Comparison of ENCODE assay signal across 12 cellular contexts in the genomic region with DNA sequence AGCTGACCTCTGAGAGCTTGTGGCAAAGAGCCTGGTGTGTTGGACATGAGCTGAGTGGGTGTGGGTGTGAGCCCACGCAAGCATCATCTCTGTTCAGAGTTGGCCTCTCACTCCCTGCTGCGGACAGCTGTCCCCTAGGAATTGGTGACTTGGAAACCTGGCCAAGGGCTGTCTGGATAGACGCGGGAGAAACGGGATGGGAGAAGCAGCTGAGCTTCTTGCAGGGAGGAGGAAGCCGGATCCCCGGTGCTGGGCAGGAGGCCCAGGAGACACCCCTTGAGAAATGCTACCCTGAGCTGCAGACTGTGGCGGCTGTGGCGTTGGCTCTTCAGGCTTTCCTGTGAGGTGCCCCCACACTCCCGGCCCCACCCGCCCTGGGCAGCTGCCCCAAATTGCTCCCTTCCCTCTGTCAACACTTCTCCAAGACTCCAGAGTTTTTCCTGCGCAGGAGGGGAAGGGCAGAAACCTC.
A peak's percentile ranks its signal among the peaks of the same experiment; 100 is the strongest.
DNase-seq lines count a peak whose midpoint lies in the region; ATAC-seq and TF ChIP-seq lines count a peak whose summit lies in the region.
"Had no signal": no experiment of that assay in that cellular context is flagged by ENCODE, and none has a peak within 500 bp of the region (broad histone marks: within the 10 kb centered on the region; RNA-seq: fewer than 3 reads in every experiment).

No MANE protein-coding gene starts in this region.

- intact Hi-C loops in esophagus squamous epithelium (cut with DNase I): no loop called here
- intact Hi-C loops in tibial artery (cut with DNase I; ENCODE audit: low total_unique reads): no loop called here
- intact Hi-C loops in CD14-positive monocyte (cut with micrococcal nuclease): no loop called here

- no peak for TF ChIP-seq POLR2A in Peyer's patch (IDR thresholded peaks at IDR 0.05)
- no peak for TF ChIP-seq POLR2A in esophagus squamous epithelium (IDR thresholded peaks at IDR 0.05)

- H3K4me1 Mint-ChIP-seq in CD14-positive monocyte: peaks cover 36% of the 10 kb centered on the region
- H3K4me1 Mint-ChIP-seq: activated naive CD8-positive, alpha-beta T cell treated with anti-CD3 and anti-CD28 coated beads for 36 hours had no signal

- peak overlapping the region in 1 of 7 donors; percentile 22 for H3K27ac Mint-ChIP-seq in CD14-positive monocyte
- H3K27ac Mint-ChIP-seq: activated naive CD8-positive, alpha-beta T cell treated with anti-CD3 and anti-CD28 coated beads for 36 hours had no signal

- H3K4me3 ChIP-seq in Peyer's patch (no peak overlapping the region), esophagus squamous epithelium (peak overlapping the region in 1 of 4 donors; percentile 35), muscle layer of duodenum (ENCODE audit: low read depth in 1 of 2, low read length in 2 of 2) (peak overlapping the region in 1 of 2 donors; percentile 0), tibial artery (peak overlapping the region; percentile 17 to 22)

- peaks cover 0 to 24% (median 0%) of the 10 kb centered on the region in 4 donors for H3K4me1 ChIP-seq in Peyer's patch
- peaks cover 19 to 63% (median 23%) of the 10 kb centered on the region in 3 donors for H3K4me1 ChIP-seq in esophagus squamous epithelium
- peaks cover 5 to 59% of the 10 kb centered on the region in 2 donors for H3K4me1 ChIP-seq in muscle layer of duodenum (ENCODE audit: control insufficient read depth in 1 of 2, insufficient read depth in 2 of 2, low read length in 2 of 2)
- H3K4me1 ChIP-seq in tibial artery: peaks cover 0 to 55% (median 35%) of the 10 kb centered on the region in 4 donors

- ATAC-seq in HG02759 (IDR thresholded peaks at IDR 0.05; ENCODE audit: unreplicated experiment): no peak

- 48 to 83% methylated on average over 1 to 6 of the region's 12 CpGs for WGBS in esophagus squamous epithelium, 2 donors

- TF ChIP-seq CTCF in Peyer's patch (IDR thresholded peaks at IDR 0.05) (no peak), esophagus squamous epithelium (IDR thresholded peaks at IDR 0.05) (no peak), tibial artery (IDR thresholded peaks at IDR 0.05) (no peak), GM20000 (IDR thresholded peaks at IDR 0.05; ENCODE audit: extremely low read depth, missing control alignments) (no peak), CD14-positive monocyte (IDR thresholded peaks at IDR 0.05) (no peak)

- no peak overlapping the region for H3K4me3 Mint-ChIP-seq in CD14-positive monocyte
- H3K4me3 Mint-ChIP-seq: activated naive CD8-positive, alpha-beta T cell treated with anti-CD3 and anti-CD28 coated beads for 36 hours had no signal

- peaks cover 3 to 10% (median 9%) of the 10 kb centered on the region in 3 donors for H3K27me3 Mint-ChIP-seq in CD14-positive monocyte (ENCODE audit: low read depth in 3 of 3)
- H3K27me3 Mint-ChIP-seq: activated naive CD8-positive, alpha-beta T cell treated with anti-CD3 and anti-CD28 coated beads for 36 hours had no signal

- DNase-seq in Peyer's patch (no peak), esophagus squamous epithelium (lab: John Stamatoyannopoulos, UW) (no peak), tibial artery (peak; percentile 67 to 87), GM20000 (ENCODE audit: low spot score) (no peak), NCI-H187 (lab: John Stamatoyannopoulos, UW) (no peak), CD14-positive monocyte (ENCODE audit: low spot score) (no peak)
- DNase-seq: activated naive CD8-positive, alpha-beta T cell treated with anti-CD3 and anti-CD28 coated beads for 36 hours; KG1; mammary epithelial cell; stimulated activated CD4-positive, alpha-beta T cell treated with anti-CD3 and anti-CD28 coated beads, Interleukin-2, amount 100 ng/mL, for 48 hours had no signal

- peak overlapping the region; percentile 38 to 70 (median 50) for H3K27ac ChIP-seq in Peyer's patch
- peak overlapping the region; percentile 44 to 89 (median 77) for H3K27ac ChIP-seq in esophagus squamous epithelium
- peak overlapping the region; percentile 90 for H3K27ac ChIP-seq in muscle layer of duodenum (ENCODE audit: low read length)
- peak overlapping the region; percentile 55 to 62 for H3K27ac ChIP-seq in tibial artery

- H3K36me3 Mint-ChIP-seq in CD14-positive monocyte: no peaks in the 10 kb centered on the region
- H3K36me3 Mint-ChIP-seq: activated naive CD8-positive, alpha-beta T cell treated with anti-CD3 and anti-CD28 coated beads for 36 hours had no signal

- H3K36me3 ChIP-seq in Peyer's patch: peaks cover 0 to 18% (median 0%) of the 10 kb centered on the region in 3 donors
- H3K36me3 ChIP-seq in esophagus squamous epithelium: peaks cover 0 to 72% (median 0%) of the 10 kb centered on the region in 3 donors
- peaks cover 0 to 8% of the 10 kb centered on the region in 2 donors for H3K36me3 ChIP-seq in muscle layer of duodenum (ENCODE audit: control insufficient read depth in 1 of 2, insufficient read depth in 2 of 2, low read length in 2 of 2)
- H3K36me3 ChIP-seq in tibial artery: peaks cover 0 to 14% (median 12%) of the 10 kb centered on the region in 3 donors

- H3K27me3 ChIP-seq in Peyer's patch (no peaks in the 10 kb centered on the region), esophagus squamous epithelium (no peaks in the 10 kb centered on the region), muscle layer of duodenum (ENCODE audit: low read depth, low read length) (no peaks in the 10 kb centered on the region), tibial artery (no peaks in the 10 kb centered on the region)

- H3K9me3 ChIP-seq in Peyer's patch (no peaks in the 10 kb centered on the region), esophagus squamous epithelium (no peaks in the 10 kb centered on the region), muscle layer of duodenum (ENCODE audit: control insufficient read depth in 1 of 2, low read length in 2 of 2) (peaks cover 0 to 5% of the 10 kb centered on the region in 2 donors), tibial artery (no peaks in the 10 kb centered on the region)

- peaks cover 5 to 18% (median 8%) of the 10 kb centered on the region in 7 donors for H3K9me3 Mint-ChIP-seq in CD14-positive monocyte

Comparison
In these comparisons a context has a peak if more than half of its experiments do, and no peak if none do; other contexts are left out.
1. DNase-seq: peak in tibial artery (2 of 2); none in Peyer's patch (0 of 3), esophagus squamous epithelium (single experiment), GM20000 (single experiment), NCI-H187 (0 of 2) and CD14-positive monocyte (single experiment).
2. H3K4me3 ChIP-seq: peak in tibial artery (2 of 2); none in Peyer's patch (0 of 4).
3. Peak in every context shown above with its lines, with median percentiles within 50 percentile points of each other: H3K27ac ChIP-seq.